In the genomic region with DNA sequence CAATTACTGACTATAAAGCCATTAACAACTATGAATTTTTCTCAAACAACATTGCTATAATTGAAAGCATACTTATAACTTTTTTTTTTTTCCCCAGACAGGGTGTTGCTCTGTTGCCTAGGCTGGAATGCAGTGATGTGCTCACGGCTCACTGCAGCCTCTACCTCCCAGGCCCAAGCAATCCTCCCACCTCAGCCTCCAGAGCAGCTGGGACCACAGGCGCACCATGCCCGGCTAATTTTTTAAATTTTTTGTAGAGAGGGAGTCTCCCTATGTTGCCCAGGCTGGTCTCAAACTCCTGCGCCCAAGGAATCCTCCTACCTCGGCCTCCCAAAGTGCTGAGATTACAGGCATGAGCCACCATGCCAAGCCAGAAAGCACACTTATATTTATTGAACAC, we compare ENCODE assay signal across 14 cellular contexts. TPM values are rescaled to one million over a fixed set of nuclear protein-coding genes. Genes with fewer than 3 reads are reported as not detected.
DNase-seq lines count a peak whose midpoint lies in the region; ATAC-seq, FAIRE-seq and TF ChIP-seq lines count a peak whose summit lies in the region.
"Had no signal": no experiment of that assay in that cellular context is flagged by ENCODE, and none has a peak within 500 bp of the region (broad histone marks: within the 10 kb centered on the region; RNA-seq: fewer than 3 reads in every experiment).

No MANE protein-coding gene starts in this region.

- H3K9me3 ChIP-seq in endothelial cell of umbilical vein (replicated peaks; ENCODE audit: control insufficient read depth, insufficient read depth, low read length) (no peaks in the 10 kb centered on the region), mucosa of stomach (ENCODE audit: control insufficient read depth, low read length) (no peaks in the 10 kb centered on the region), gastrocnemius medialis (no peaks in the 10 kb centered on the region)
- H3K9me3 ChIP-seq in effector memory CD4-positive, alpha-beta T cell (ENCODE audit: control insufficient read depth, low read length), result no peaks in the 10 kb centered on the region

- DNase-seq in activated T-cell treated with anti-CD3 and anti-CD28 coated beads, Interleukin-2, amount 50 U/mL, for 72 hours, result no peak
- no peak for DNase-seq in activated T-cell treated with anti-CD3 and anti-CD28 coated beads, Interleukin-2, amount 50 U/mL, for 24 hours
- DNase-seq in endothelial cell of umbilical vein (ENCODE audit: low read depth, low spot score) (no peak), NK-92 (lab: John Stamatoyannopoulos, UW; ENCODE audit: unreplicated experiment) (no peak), gastrocnemius medialis (no peak)
- no peak for DNase-seq in effector memory CD4-positive, alpha-beta T cell
- DNase-seq: 8988T; activated CD4-positive, alpha-beta T cell treated with anti-CD3 and anti-CD28 coated beads for 36 hours; central memory CD4-positive, alpha-beta T cell; nucleus accumbens; stimulated activated CD4-positive, alpha-beta T cell treated with anti-CD3 and anti-CD28 coated beads, Interleukin-2, amount 100 ng/mL, for 48 hours; stimulated activated naive CD4-positive, alpha-beta T cell treated with Interleukin-2 at 50 U/mL for 16 hours had no signal

- H3K4me1 ChIP-seq in endothelial cell of umbilical vein (ENCODE audit: control insufficient read depth, extremely low read depth, insufficient read depth, low read length) (peaks cover 31% of the 10 kb centered on the region), mucosa of stomach (ENCODE audit: control insufficient read depth, insufficient read depth, low read length) (peaks cover 98% of the 10 kb centered on the region), urinary bladder (ENCODE audit: insufficient read depth) (peaks cover 2% of the 10 kb centered on the region), gastrocnemius medialis (peaks cover 10 to 13% of the 10 kb centered on the region in 2 donors)
- no peaks in the 10 kb centered on the region for H3K4me1 ChIP-seq in effector memory CD4-positive, alpha-beta T cell (ENCODE audit: control insufficient read depth, insufficient read depth, low read length, poor library complexity, severe bottlenecking)

- no peaks in the 10 kb centered on the region for H3K9me1 ChIP-seq in endothelial cell of umbilical vein (replicated peaks; ENCODE audit: control insufficient read depth, extremely low read depth, insufficient read depth, low read length)

- dilution Hi-C loops in endothelial cell of umbilical vein (cut with MboI; ENCODE audit: extremely low pct_ligation_motif_present, low sequenced_read_pairs), result no loop called here

- H3K9ac ChIP-seq in endothelial cell of umbilical vein (replicated peaks; ENCODE audit: extremely low read depth, insufficient read depth, low read length) (no peak overlapping the region), mucosa of stomach (ENCODE audit: low read length) (peak overlapping the region; percentile 62)

- H3K79me2 ChIP-seq in endothelial cell of umbilical vein (ENCODE audit: control insufficient read depth, insufficient read depth, low read length), result no peaks in the 10 kb centered on the region

- H3K36me3 Mint-ChIP-seq in activated T-cell treated with anti-CD3 and anti-CD28 coated beads, Interleukin-2, amount 50 U/mL, for 72 hours (ENCODE audit: insufficient read depth in 2 of 2), result peaks cover 0 to 3% of the 10 kb centered on the region in 2 donors
- H3K36me3 Mint-ChIP-seq in activated T-cell treated with anti-CD3 and anti-CD28 coated beads, Interleukin-2, amount 50 U/mL, for 24 hours (ENCODE audit: low read depth), result no peaks in the 10 kb centered on the region

- peak overlapping the region; percentile 42 for H3K27ac Mint-ChIP-seq in activated T-cell treated with anti-CD3 and anti-CD28 coated beads, Interleukin-2, amount 50 U/mL, for 72 hours
- no peak overlapping the region for H3K27ac Mint-ChIP-seq in activated T-cell treated with anti-CD3 and anti-CD28 coated beads, Interleukin-2, amount 50 U/mL, for 24 hours
- H3K27ac Mint-ChIP-seq: activated CD4-positive, alpha-beta T cell treated with anti-CD3 and anti-CD28 coated beads for 36 hours had no signal

- CTCF ChIA-PET in endothelial cell of umbilical vein (lab: Charles Lee), result interaction anchor here (2.4 kb wide), 1 partner anchor 33 kb away, joined by 13 read pairs; no protein-coding TSS in a partner anchor

- FAIRE-seq in endothelial cell of umbilical vein (lab: Jason Lieb, UNC), result no peak

- H2AFZ ChIP-seq in endothelial cell of umbilical vein (ENCODE audit: low read depth, low read length), result no peak overlapping the region

- H3K27ac ChIP-seq in endothelial cell of umbilical vein (ENCODE audit: insufficient read depth, low read depth, low read length) (peak overlapping the region; percentile 96), urinary bladder (ENCODE audit: low read depth) (peak overlapping the region; percentile 78), gastrocnemius medialis (peak overlapping the region in 2 of 4 donors; percentile 78 to 85)
- H3K27ac ChIP-seq in effector memory CD4-positive, alpha-beta T cell (ENCODE audit: insufficient read depth, low read length, poor library complexity, severe bottlenecking), result no peak overlapping the region

- no TSS peak for BruUV-seq in endothelial cell of umbilical vein (replicated peaks; lab: Mats Ljungman, UMichigan)

- peaks cover 6% of the 10 kb centered on the region for H3K27me3 Mint-ChIP-seq in activated T-cell treated with anti-CD3 and anti-CD28 coated beads, Interleukin-2, amount 50 U/mL, for 72 hours (ENCODE audit: low read depth)
- no peaks in the 10 kb centered on the region for H3K27me3 Mint-ChIP-seq in activated T-cell treated with anti-CD3 and anti-CD28 coated beads, Interleukin-2, amount 50 U/mL, for 24 hours
- H3K27me3 Mint-ChIP-seq: activated CD4-positive, alpha-beta T cell treated with anti-CD3 and anti-CD28 coated beads for 36 hours had no signal

- POLR2A ChIA-PET in endothelial cell of umbilical vein (lab: Charles Lee), result no interaction called here

- H4K20me1 ChIP-seq in endothelial cell of umbilical vein (replicated peaks; ENCODE audit: control insufficient read depth, extremely low read depth, insufficient read depth, low read length), result no peaks in the 10 kb centered on the region

- H3K27me3 ChIP-seq in endothelial cell of umbilical vein (ENCODE audit: control insufficient read depth in 2 of 2, insufficient read depth in 2 of 2, low read length in 2 of 2) (no peaks in the 10 kb centered on the region), mucosa of stomach (ENCODE audit: control insufficient read depth, insufficient read depth, low read length) (no peaks in the 10 kb centered on the region), gastrocnemius medialis (no peaks in the 10 kb centered on the region)
- no peaks in the 10 kb centered on the region for H3K27me3 ChIP-seq in effector memory CD4-positive, alpha-beta T cell (replicated peaks; ENCODE audit: control insufficient read depth, insufficient read depth, low read length, poor library complexity, severe bottlenecking)

- TF ChIP-seq CTCF in endothelial cell of umbilical vein (IDR thresholded peaks at IDR 0.05; ENCODE audit: extremely low read depth in 1 of 2, insufficient read depth in 1 of 2, low read depth in 1 of 2, low read length in 2 of 2) (no peak), gastrocnemius medialis (IDR thresholded peaks at IDR 0.05 in 4 of 5, conservative IDR thresholded peaks at IDR 0.05 in 1 of 5) (no peak)

- 89% methylated on average over 5 of the region's 5 CpGs for WGBS in urinary bladder

- intact Hi-C loops in endothelial cell of umbilical vein (cut with micrococcal nuclease), result loop anchor here (5.0 kb wide), 1 partner anchor 760 kb away; no protein-coding TSS in a partner anchor
- intact Hi-C loops in gastrocnemius medialis (cut with DNase I; ENCODE audit: low total_unique reads), result no loop called here

- H3K4me3 ChIP-seq in endothelial cell of umbilical vein (replicated peaks in 1 of 3; ENCODE audit: insufficient read depth in 1 of 3, low read depth in 1 of 3, low read length in 3 of 3) (no peak overlapping the region), mucosa of stomach (ENCODE audit: low read length) (no peak overlapping the region), urinary bladder (ENCODE audit: low read depth, low read length) (no peak overlapping the region), gastrocnemius medialis (no peak overlapping the region)
- no peak overlapping the region for H3K4me3 ChIP-seq in effector memory CD4-positive, alpha-beta T cell (ENCODE audit: insufficient read depth, low read depth, low read length, poor library complexity, severe bottlenecking)

- no peak overlapping the region for H3K4me3 Mint-ChIP-seq in activated T-cell treated with anti-CD3 and anti-CD28 coated beads, Interleukin-2, amount 50 U/mL, for 72 hours
- H3K4me3 Mint-ChIP-seq in activated T-cell treated with anti-CD3 and anti-CD28 coated beads, Interleukin-2, amount 50 U/mL, for 24 hours, result no peak overlapping the region
- H3K4me3 Mint-ChIP-seq: activated CD4-positive, alpha-beta T cell treated with anti-CD3 and anti-CD28 coated beads for 36 hours had no signal

- in situ Hi-C loops in gastrocnemius medialis (cut with MboI; ENCODE audit: low sequenced_read_pairs in 4 of 4), result no loop called here

- H3K36me3 ChIP-seq in endothelial cell of umbilical vein (ENCODE audit: control insufficient read depth in 2 of 2, extremely low read depth in 1 of 2, insufficient read depth in 2 of 2, low read length in 2 of 2) (no peaks in the 10 kb centered on the region), mucosa of stomach (ENCODE audit: control insufficient read depth, insufficient read depth, low read length) (no peaks in the 10 kb centered on the region), urinary bladder (ENCODE audit: insufficient read depth) (no peaks in the 10 kb centered on the region), gastrocnemius medialis (no peaks in the 10 kb centered on the region)
- no peaks in the 10 kb centered on the region for H3K36me3 ChIP-seq in effector memory CD4-positive, alpha-beta T cell (ENCODE audit: control insufficient read depth, insufficient read depth, low read length)

- H3K4me2 ChIP-seq in endothelial cell of umbilical vein (ENCODE audit: insufficient read depth, low read length), result no peak overlapping the region

- TF ChIP-seq POLR2A in endothelial cell of umbilical vein (IDR thresholded peaks at IDR 0.05; ENCODE audit: low read depth, low read length) (no peak), gastrocnemius medialis (IDR thresholded peaks at IDR 0.05) (no peak)

- H3K9me3 Mint-ChIP-seq in activated T-cell treated with anti-CD3 and anti-CD28 coated beads, Interleukin-2, amount 50 U/mL, for 72 hours, result no peaks in the 10 kb centered on the region
- H3K9me3 Mint-ChIP-seq in activated T-cell treated with anti-CD3 and anti-CD28 coated beads, Interleukin-2, amount 50 U/mL, for 24 hours, result no peaks in the 10 kb centered on the region

- H3K4me1 Mint-ChIP-seq in activated T-cell treated with anti-CD3 and anti-CD28 coated beads, Interleukin-2, amount 50 U/mL, for 72 hours (ENCODE audit: low read depth), result peaks cover 55% of the 10 kb centered on the region
- peaks cover 32% of the 10 kb centered on the region for H3K4me1 Mint-ChIP-seq in activated T-cell treated with anti-CD3 and anti-CD28 coated beads, Interleukin-2, amount 50 U/mL, for 24 hours (ENCODE audit: low read depth)

- ATAC-seq in activated T-cell treated with anti-CD3 and anti-CD28 coated beads, Interleukin-2, amount 50 U/mL, for 72 hours (replicated peaks in 1 of 2), result no peak
- no peak for ATAC-seq in gastrocnemius medialis
- ATAC-seq: activated CD4-positive, alpha-beta T cell treated with anti-CD3 and anti-CD28 coated beads for 36 hours had no signal

RNA-seq across cellular contexts. Expression of a gene that starts 6.1 kb away (rescaled TPM):
- 10 to 100 TPM; 41.6 to 45.5 TPM for total RNA-seq in activated T-cell treated with anti-CD3 and anti-CD28 coated beads, Interleukin-2, amount 50 U/mL, for 72 hours
- total RNA-seq in endothelial cell of umbilical vein (42.8 and 47.0 TPM in 2 replicates), urinary bladder (95.5 TPM), gastrocnemius medialis (10 to 100 TPM in 2 of 4 donors, 1 to 10 TPM in 2; 6.8 to 16.2 (median 10.6) TPM)
- polyA plus RNA-seq in endothelial cell of umbilical vein (12.4 and 19.2 TPM in 2 replicates), urinary bladder (25.1 TPM)
- 17.8 and 19.4 TPM in 2 replicates for polyA plus RNA-seq in endothelial cell of umbilical vein (2011; cell fraction: cytosol; rRNA removed)
- polyA plus RNA-seq in endothelial cell of umbilical vein (2011; cell fraction: nucleus; rRNA removed), result 93.8 and 122 TPM in 2 replicates
- 21.2 and 27.5 TPM in 2 replicates for polyA plus RNA-seq in endothelial cell of umbilical vein (2012)
- polyA minus RNA-seq in endothelial cell of umbilical vein, result 27.2 and 28.9 TPM in 2 replicates
- polyA minus RNA-seq in endothelial cell of umbilical vein (2011; cell fraction: cytosol; rRNA and poly(A)+ RNA removed), result 34.8 TPM
- polyA minus RNA-seq in endothelial cell of umbilical vein (2011; cell fraction: nucleus; rRNA and poly(A)+ RNA removed), result 92.7 and 117 TPM in 2 replicates
